In genomic region chr6:44820366-44821158, GRCh38 we compare ENCODE assay signal across 15 cellular contexts.
DNase-seq lines count a peak whose midpoint lies in the region; ATAC-seq and TF ChIP-seq lines count a peak whose summit lies in the region.
"Had no signal": no experiment of that assay in that cellular context is flagged by ENCODE, and none has a peak within 500 bp of the region (broad histone marks: within the 10 kb centered on the region; RNA-seq: fewer than 3 reads in every experiment).

No MANE protein-coding gene starts in this region.

- H2AK9ac ChIP-seq in IMR-90 (replicated peaks; ENCODE audit: low read depth, low read length, poor library complexity): no peak overlapping the region

- intact Hi-C loops in IMR-90 (cut with micrococcal nuclease): no loop called here
- intact Hi-C loops in dendritic cell treated with granulocyte-macrophage colony-stimulating factor and Interleukin-4, amounts not matched to agents 40 ng/mL and 50 ng/mL, for 4 days (cut with micrococcal nuclease): no loop called here

- H4K5ac ChIP-seq in IMR-90 (ENCODE audit: low read depth, low read length): no peak overlapping the region

- H4K91ac ChIP-seq in IMR-90 (ENCODE audit: insufficient read depth, low read depth, low read length): no peak overlapping the region

- no peak for TF ChIP-seq RAD21 in IMR-90 (IDR thresholded peaks at IDR 0.05; ENCODE audit: low read length)

- no TSS peak for BruUV-seq in IMR-90 (replicated peaks; lab: Mats Ljungman, UMichigan)

- H3K56ac ChIP-seq in IMR-90 (ENCODE audit: extremely low read depth, insufficient read depth, low read length): no peak overlapping the region

- no peaks in the 10 kb centered on the region for H3K27me3 Mint-ChIP-seq in dendritic cell treated with granulocyte-macrophage colony-stimulating factor and Interleukin-4, amounts not matched to agents 40 ng/mL and 50 ng/mL, for 4 days

- H3K36me3 ChIP-seq in IMR-90 (ENCODE audit: control insufficient read depth, insufficient read depth, low read length) (no peaks in the 10 kb centered on the region), RWPE2 (ENCODE audit: low read depth) (no peaks in the 10 kb centered on the region)
- H3K36me3 ChIP-seq: BE2C, HAP-1 had no signal

- H2BK5ac ChIP-seq in IMR-90 (ENCODE audit: low read depth, low read length, poor library complexity, severe bottlenecking): no peak overlapping the region

- H4K20me1 ChIP-seq in IMR-90 (ENCODE audit: insufficient read depth, low read length): no peaks in the 10 kb centered on the region

- no peak overlapping the region for H2AK5ac ChIP-seq in IMR-90 (ENCODE audit: low read depth, low read length)

- no peak for TF ChIP-seq CTCF in IMR-90 (conservative IDR thresholded peaks at IDR 0.05; ENCODE audit: low read depth, low read length)
- TF ChIP-seq CTCF in RWPE2 (IDR thresholded peaks at IDR 0.05; ENCODE audit: poor library complexity, severe bottlenecking): no peak

- peaks cover 4% of the 10 kb centered on the region; the same call in 1 of the 2 replicates for H3K9me1 ChIP-seq in IMR-90 (ENCODE audit: insufficient read depth, low read length)

- H2BK20ac ChIP-seq in IMR-90 (ENCODE audit: low read depth, low read length): no peak overlapping the region

- H3K4me2 ChIP-seq in IMR-90 (ENCODE audit: low read depth, low read length): no peak overlapping the region

- H4K8ac ChIP-seq in IMR-90 (ENCODE audit: low read depth in 2 of 2, low read length in 2 of 2): no peak overlapping the region

- no peaks in the 10 kb centered on the region for H3K27me3 ChIP-seq in IMR-90 (ENCODE audit: control insufficient read depth, insufficient read depth, low read length)
- no peaks in the 10 kb centered on the region for H3K27me3 ChIP-seq in RWPE2 (ENCODE audit: insufficient read depth, poor library complexity, severe bottlenecking)
- H3K27me3 ChIP-seq: BE2C had no signal

- peak; percentile 13 for DNase-seq in IMR-90
- DNase-seq in RWPE2 (ENCODE audit: low spot score): no peak
- DNase-seq in NOMO-1 treated with DMSO at 0.1 percent for 48 hours (lab: John Stamatoyannopoulos, UW; ENCODE audit: unreplicated experiment): no peak
- DNase-seq: BE2C, DMS 273 treated with DMSO at 0.1 percent for 48 hours, EL, Kasumi-1, NCI-H1436 treated with DMSO at 0.1 percent for 48 hours, NCI-H2081, NCI-H524 had no signal

- no CpG with 5 or more reads among the region's 5 CpGs for WGBS in IMR-90 (ENCODE audit: extremely low coverage in 2 of 2, insufficient read length in 1 of 2), 2 experiments

- in situ Hi-C loops in IMR-90 (cut with MboI; ENCODE audit: low sequenced_read_pairs): no loop called here

- no peak for TF ChIP-seq POLR2A in IMR-90 (IDR thresholded peaks at IDR 0.05; ENCODE audit: low read depth, low read length)

- ATAC-seq in IMR-90 (ENCODE audit: low read depth) (peak; percentile 32; the same call in 1 of the 2 replicates), RWPE2 (ENCODE audit: low read depth) (peak; percentile 74; the same call in 2 of the 3 replicates), HG02973 (IDR thresholded peaks at IDR 0.05; ENCODE audit: unreplicated experiment) (no peak), HG03175 (IDR thresholded peaks at IDR 0.05; ENCODE audit: unreplicated experiment) (no peak), GM21360 (IDR thresholded peaks at IDR 0.05; ENCODE audit: unreplicated experiment) (no peak)

- H3K4me3 ChIP-seq in IMR-90 (ENCODE audit: insufficient read depth, low read depth, low read length): no peak overlapping the region
- H3K4me3 ChIP-seq in RWPE2 (ENCODE audit: severe bottlenecking): no peak overlapping the region
- H3K4me3 ChIP-seq: HAP-1 had no signal

- no peak overlapping the region for H3K18ac ChIP-seq in IMR-90 (ENCODE audit: low read depth, low read length)

- peak overlapping the region; percentile 28 for H3K27ac Mint-ChIP-seq in dendritic cell treated with granulocyte-macrophage colony-stimulating factor and Interleukin-4, amounts not matched to agents 40 ng/mL and 50 ng/mL, for 4 days

- no peak overlapping the region for H2AFZ ChIP-seq in IMR-90 (replicated peaks; ENCODE audit: low read length, poor library complexity)

- H3K4me3 Mint-ChIP-seq in dendritic cell treated with granulocyte-macrophage colony-stimulating factor and Interleukin-4, amounts not matched to agents 40 ng/mL and 50 ng/mL, for 4 days: no peak overlapping the region

- POLR2A ChIA-PET in IMR-90 (lab: Charles Lee; ENCODE audit: unreplicated experiment): no interaction called here

- H3K9me3 Mint-ChIP-seq in dendritic cell treated with granulocyte-macrophage colony-stimulating factor and Interleukin-4, amounts not matched to agents 40 ng/mL and 50 ng/mL, for 4 days: no peaks in the 10 kb centered on the region

- H3K4me1 ChIP-seq in IMR-90 (ENCODE audit: control insufficient read depth, insufficient read depth, low read length): no peaks in the 10 kb centered on the region
- no peaks in the 10 kb centered on the region for H3K4me1 ChIP-seq in RWPE2 (ENCODE audit: insufficient read depth, poor library complexity, severe bottlenecking)
- H3K4me1 ChIP-seq: BE2C had no signal

- H3K36me3 Mint-ChIP-seq in dendritic cell treated with granulocyte-macrophage colony-stimulating factor and Interleukin-4, amounts not matched to agents 40 ng/mL and 50 ng/mL, for 4 days (ENCODE audit: low read depth): no peaks in the 10 kb centered on the region

- H2BK120ac ChIP-seq in IMR-90 (ENCODE audit: low read depth, low read length): no peak overlapping the region

- H3K4ac ChIP-seq in IMR-90 (ENCODE audit: low read depth, low read length): no peak overlapping the region

- H3K27ac ChIP-seq in IMR-90 (ENCODE audit: insufficient read depth, low read length): no peak overlapping the region
- H3K27ac ChIP-seq in RWPE2 (ENCODE audit: poor library complexity, severe bottlenecking): no peak overlapping the region

- no peak overlapping the region for H3K23ac ChIP-seq in IMR-90 (ENCODE audit: low read depth, low read length)

- no peak overlapping the region for H2BK15ac ChIP-seq in IMR-90 (ENCODE audit: low read depth, low read length)

- CTCF ChIA-PET in IMR-90 (lab: Yijun Ruan, JAX): no interaction called here

- no peak overlapping the region for H3K9ac ChIP-seq in IMR-90 (ENCODE audit: low read depth, low read length)

- H3K9me3 ChIP-seq in IMR-90 (ENCODE audit: control insufficient read depth, insufficient read depth, low read length): no peaks in the 10 kb centered on the region
- no peaks in the 10 kb centered on the region for H3K9me3 ChIP-seq in RWPE2 (ENCODE audit: severe bottlenecking)
- H3K9me3 ChIP-seq: BE2C, HAP-1 had no signal

- no peaks in the 10 kb centered on the region for H3K79me1 ChIP-seq in IMR-90 (ENCODE audit: low read depth in 1 of 2, low read length in 2 of 2)

- peaks cover 9% of the 10 kb centered on the region for H3K4me1 Mint-ChIP-seq in dendritic cell treated with granulocyte-macrophage colony-stimulating factor and Interleukin-4, amounts not matched to agents 40 ng/mL and 50 ng/mL, for 4 days (ENCODE audit: low read depth)

- dilution Hi-C loops in IMR-90 (cut with HindIII; ENCODE audit: low sequenced_read_pairs, unreplicated experiment): no loop called here

- no peak overlapping the region for H3K14ac ChIP-seq in IMR-90 (replicated peaks; ENCODE audit: low read depth, low read length)

TF ChIP-seq in IMR-90, 13 proteins besides CTCF, POLR2A, EP300 and RAD21:
- TF ChIP-seq MAFK (IDR thresholded peaks at IDR 0.05; ENCODE audit: low read depth, low read length): no peak
- TF ChIP-seq CEBPB (IDR thresholded peaks at IDR 0.05; ENCODE audit: low read depth, low read length): peak; percentile 12; the same call in 1 of the 2 replicates

Comparison
In these comparisons a context has a peak if more than half of its experiments do, and no peak if none do; other contexts are left out.
1. ATAC-seq: peak in IMR-90 (single experiment) and RWPE2 (single experiment); none in HG02973 (single experiment), HG03175 (single experiment) and GM21360 (single experiment).